Comparison of ENCODE assay signal across 8 cellular contexts in genomic region chr2:171894612-171894947, GRCh38. TPM values are rescaled to one million over a fixed set of nuclear protein-coding genes. Genes with fewer than 3 reads are reported as not detected.
A peak's percentile ranks its signal among the peaks of the same experiment; 100 is the strongest.
DNase-seq lines count a peak whose midpoint lies in the region; ATAC-seq and TF ChIP-seq lines count a peak whose summit lies in the region.

No MANE protein-coding gene starts in this region.

- in situ Hi-C loops in mammary epithelial cell (cut with MboI; ENCODE audit: low sequenced_read_pairs in 2 of 2): no loop called here

- H3K9me3 ChIP-seq in right atrium auricular region (no peaks in the 10 kb centered on the region), mammary epithelial cell (replicated peaks; ENCODE audit: insufficient read depth, low read length) (no peaks in the 10 kb centered on the region), mesodermal cell (ENCODE audit: control insufficient read depth, low read length) (no peaks in the 10 kb centered on the region), aorta (ENCODE audit: control insufficient read depth, low read length) (no peaks in the 10 kb centered on the region)

- H3K27me3 ChIP-seq in right atrium auricular region (no peaks in the 10 kb centered on the region), mammary epithelial cell (ENCODE audit: insufficient read depth, low read length) (no peaks in the 10 kb centered on the region), aorta (ENCODE audit: control insufficient read depth in 1 of 2, insufficient read depth in 2 of 2, low read length in 1 of 2) (no peaks in the 10 kb centered on the region)

- peak overlapping the region; percentile 99 for H2AFZ ChIP-seq in mammary epithelial cell (ENCODE audit: low read depth, low read length)

- H3K36me3 ChIP-seq in right atrium auricular region (no peaks in the 10 kb centered on the region), mammary epithelial cell (ENCODE audit: insufficient read depth, low read length) (peaks cover 3% of the 10 kb centered on the region), mesodermal cell (ENCODE audit: control insufficient read depth, insufficient read depth, low read length) (no peaks in the 10 kb centered on the region), aorta (ENCODE audit: control insufficient read depth in 1 of 2, insufficient read depth in 2 of 2, low read length in 1 of 2) (no peaks in the 10 kb centered on the region)

- TSS peak; percentile 85 for BruUV-seq in mammary epithelial cell (replicated peaks; lab: Mats Ljungman, UMichigan)

- TF ChIP-seq CTCF in right atrium auricular region (IDR thresholded peaks at IDR 0.05) (no peak), mammary epithelial cell (conservative IDR thresholded peaks at IDR 0.05 in 1 of 2, IDR thresholded peaks at IDR 0.05 in 1 of 2; ENCODE audit: extremely low read depth in 1 of 2, insufficient read depth in 1 of 2, low read depth in 1 of 2, low read length in 2 of 2) (no peak)

- 8% methylated on average over 9 of the region's 10 CpGs for WGBS in mammary epithelial cell (ENCODE audit: low coverage, missing lambda C conversion rate)
- WGBS in mesodermal cell (ENCODE audit: insufficient coverage in 2 of 2), 2 experiments: 38 to 77% methylated on average over 5 to 8 of the region's 10 CpGs
- WGBS in aorta, 2 donors: 15 to 21% methylated on average over 10 of the region's 10 CpGs

- no peak for DNase-seq in right atrium auricular region (ENCODE audit: low spot score)
- no peak for DNase-seq in Right ventricle myocardium inferior (ENCODE audit: missing footprints)
- DNase-seq in mammary epithelial cell: no peak
- no peak for DNase-seq in aorta
- no peak for DNase-seq in SKM-1 (lab: John Stamatoyannopoulos, UW; ENCODE audit: unreplicated experiment)

- ATAC-seq in Right ventricle myocardium inferior (no peak), aorta (ENCODE audit: low FRiP score) (peak; percentile 31), HG02610 (IDR thresholded peaks at IDR 0.05; ENCODE audit: unreplicated experiment) (no peak), GM18519 (IDR thresholded peaks at IDR 0.05; ENCODE audit: low FRiP score, unreplicated experiment) (no peak)

- H3K4me3 ChIP-seq in right atrium auricular region: peak overlapping the region; percentile 62 to 75
- peak overlapping the region; percentile 82 to 98 (median 90) for H3K4me3 ChIP-seq in mammary epithelial cell (replicated peaks in 1 of 3; ENCODE audit: insufficient read depth in 1 of 3, low read depth in 2 of 3, low read length in 3 of 3)
- peak overlapping the region; percentile 62 for H3K4me3 ChIP-seq in mesodermal cell (ENCODE audit: extremely low read depth, insufficient read depth, low read length, poor library complexity, severe bottlenecking)
- peak overlapping the region; percentile 75 to 78 for H3K4me3 ChIP-seq in aorta (ENCODE audit: low read length in 2 of 2)

- H3K27ac ChIP-seq in right atrium auricular region (peak overlapping the region; percentile 80 to 83), mammary epithelial cell (ENCODE audit: insufficient read depth, low read depth, low read length) (peak overlapping the region; percentile 79), mesodermal cell (ENCODE audit: low read depth, low read length, severe bottlenecking) (no peak overlapping the region), aorta (ENCODE audit: low read depth in 1 of 2, low read length in 2 of 2) (peak overlapping the region in 1 of 2 donors; percentile 22)

- CTCF ChIA-PET in mammary epithelial cell (lab: Charles Lee; ENCODE audit: low non-redundant PET): no interaction called here

- peak overlapping the region; percentile 59 for H3K9ac ChIP-seq in mammary epithelial cell (ENCODE audit: insufficient read depth, low read length)

- dilution Hi-C loops in mammary epithelial cell (cut with HindIII; ENCODE audit: low sequenced_read_pairs): no loop called here

- intact Hi-C loops in Right ventricle myocardium inferior (cut with DNase I) (loop anchor here (5.0 kb wide), 1 partner anchor 42 kb away; no protein-coding TSS in a partner anchor), mammary epithelial cell (cut with micrococcal nuclease) (loop anchor here (1.0 kb wide), 1 partner anchor 206 kb away; no protein-coding TSS in a partner anchor), aorta (cut with DNase I) (loop anchor here in 1 of 2 donors (2.0 kb wide), 1 partner anchor 28 kb away; the partner anchor contains the start of gene HAT1)

- peaks cover 0 to 6% of the 10 kb centered on the region in 2 donors for H3K4me1 ChIP-seq in right atrium auricular region
- peaks cover 4% of the 10 kb centered on the region for H3K4me1 ChIP-seq in mammary epithelial cell (ENCODE audit: insufficient read depth, low read length)
- no peaks in the 10 kb centered on the region for H3K4me1 ChIP-seq in mesodermal cell (ENCODE audit: control insufficient read depth, insufficient read depth, low read length, poor library complexity, severe bottlenecking)
- no peaks in the 10 kb centered on the region for H3K4me1 ChIP-seq in aorta (ENCODE audit: control insufficient read depth in 1 of 2, insufficient read depth in 2 of 2, low read length in 2 of 2)

- peaks cover 15% of the 10 kb centered on the region for H3K79me2 ChIP-seq in mammary epithelial cell (ENCODE audit: insufficient read depth, low read length)

- H3K4me2 ChIP-seq in mammary epithelial cell (ENCODE audit: insufficient read depth, low read depth, low read length): peak overlapping the region; percentile 73

- no peaks in the 10 kb centered on the region for H4K20me1 ChIP-seq in mammary epithelial cell (ENCODE audit: insufficient read depth, low read length)

RNA-seq across cellular contexts. Expression of gene SLC25A12, which starts 0.5 kb away (rescaled TPM):
- 100 to 1,000 TPM in 1 of 2 donors, 10 to 100 TPM in 1; 75.0 to 106 TPM for total RNA-seq in right atrium auricular region
- total RNA-seq in Right ventricle myocardium inferior: 106 TPM
- total RNA-seq in mammary epithelial cell: 10 to 100 TPM; 18.6 to 22.8 TPM
- 18.5 TPM for polyA plus RNA-seq in mammary epithelial cell
- polyA minus RNA-seq in mammary epithelial cell: 24.2 TPM
- polyA plus RNA-seq in mesodermal cell (2013, experiment 1 of 2): 10.8 TPM
- polyA plus RNA-seq in mesodermal cell (2013, experiment 2 of 2): 10.2 TPM
- 10 to 100 TPM; 24.1 to 34.6 TPM for total RNA-seq in aorta
- 10 to 100 TPM; 10.8 to 27.6 TPM for polyA plus RNA-seq in aorta

RNA-seq across cellular contexts. Expression of gene HAT1, which starts 27.7 kb away (rescaled TPM):
- total RNA-seq in right atrium auricular region: 10 to 100 TPM; 22.8 to 25.8 TPM
- 34.8 TPM for total RNA-seq in Right ventricle myocardium inferior
- 10 to 100 TPM; 30.8 to 56.3 TPM for total RNA-seq in mammary epithelial cell
- 56.0 TPM for polyA plus RNA-seq in mammary epithelial cell
- polyA minus RNA-seq in mammary epithelial cell: 18.9 TPM
- 61.5 TPM for polyA plus RNA-seq in mesodermal cell (2013, experiment 1 of 2)
- polyA plus RNA-seq in mesodermal cell (2013, experiment 2 of 2): 71.6 TPM
- total RNA-seq in aorta: 10 to 100 TPM; 27.8 to 32.6 TPM
- polyA plus RNA-seq in aorta: 10 to 100 TPM; 23.8 to 29.0 TPM
